Comparison of ENCODE assay signal across 1 cellular context in genomic region chr3:69142090-69142489, GRCh38.
TF ChIP-seq lines count a peak whose summit lies in the region.

No MANE protein-coding gene starts in this region.

TF ChIP-seq in HEK293, 187 proteins besides CTCF, POLR2A, EP300 and RAD21 (continued from another document):
- no peak for TF ChIP-seq TSHZ1 (tag by site-specific recombination; IDR thresholded peaks at IDR 0.05; ENCODE audit: borderline replicate concordance)
- TF ChIP-seq ZNF292 (tag by site-specific recombination; IDR thresholded peaks at IDR 0.05; ENCODE audit: borderline replicate concordance, low read depth), result no peak
